23 cellular contexts compared by ENCODE assay signal in the genomic region with DNA sequence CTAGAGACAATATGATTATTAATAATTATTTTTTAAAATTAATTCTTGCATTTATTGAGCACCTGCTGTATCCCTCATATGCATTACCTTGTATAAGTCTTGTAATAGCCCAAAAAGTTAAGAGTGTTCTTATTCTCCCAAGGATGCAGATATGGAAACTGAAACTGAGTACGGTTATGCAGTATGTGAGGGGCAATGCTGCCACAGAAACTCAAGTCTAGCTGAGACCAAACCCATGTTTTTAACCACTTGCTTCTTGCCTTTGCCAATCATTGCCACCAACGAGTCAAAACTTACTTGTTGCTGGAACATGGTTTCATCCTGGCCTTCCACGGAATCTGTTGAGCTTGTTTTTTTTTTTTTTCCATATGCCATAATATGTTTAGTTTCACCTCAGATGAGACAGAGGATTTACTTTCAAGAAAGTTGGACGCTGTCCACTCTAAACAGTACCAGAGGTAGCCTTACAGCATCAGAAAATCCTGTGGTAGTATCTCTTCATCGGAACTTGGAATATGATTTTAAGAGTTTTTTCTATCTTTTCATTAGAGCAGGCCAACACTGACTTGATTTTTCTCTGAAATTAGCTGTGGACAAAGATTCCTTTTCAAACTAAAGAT. TPM values are rescaled to one million over a fixed set of nuclear protein-coding genes. Genes with fewer than 3 reads are reported as not detected.
DNase-seq lines count a peak whose midpoint lies in the region; ATAC-seq, FAIRE-seq and TF ChIP-seq lines count a peak whose summit lies in the region.
"Had no signal": no experiment of that assay in that cellular context is flagged by ENCODE, and none has a peak within 500 bp of the region (broad histone marks: within the 10 kb centered on the region; RNA-seq: fewer than 3 reads in every experiment).

No MANE protein-coding gene starts in this region.

- H3K9ac ChIP-seq in MM.1S (ENCODE audit: low read length): no peak overlapping the region
- H3K9ac ChIP-seq: SK-N-SH had no signal

- H3K4me2 ChIP-seq in MM.1S (ENCODE audit: low read depth, low read length): peak overlapping the region; percentile 34; the same call in 1 of the 2 replicates
- H3K4me2 ChIP-seq: SK-N-SH had no signal

- H3K4me1 ChIP-seq in MM.1S (ENCODE audit: low read length): no peaks in the 10 kb centered on the region
- H3K4me1 ChIP-seq: colonic mucosa, thyroid gland had no signal

- FAIRE-seq in GM12891 (lab: Jason Lieb, UNC) (peak; percentile 16), bronchial epithelial cell (lab: Jason Lieb, UNC) (no peak)
- FAIRE-seq: endometrium had no signal

- no peaks in the 10 kb centered on the region for H3K79me2 ChIP-seq in MM.1S (ENCODE audit: low read length)

- H3K9me2 ChIP-seq in MM.1S (replicated peaks; ENCODE audit: insufficient read depth, low read length): no peaks in the 10 kb centered on the region
- H3K9me2 ChIP-seq: SK-N-SH had no signal

- no peaks in the 10 kb centered on the region for H3K27me3 ChIP-seq in MM.1S (replicated peaks; ENCODE audit: insufficient read depth, low read length)
- H3K27me3 ChIP-seq in bronchial epithelial cell (ENCODE audit: control insufficient read depth, insufficient read depth, low read length): no peaks in the 10 kb centered on the region
- H3K27me3 ChIP-seq: colonic mucosa, thyroid gland had no signal

- H3K36me3 ChIP-seq in MM.1S (replicated peaks; ENCODE audit: insufficient read depth, low read length) (no peaks in the 10 kb centered on the region), bronchial epithelial cell (ENCODE audit: control insufficient read depth, insufficient read depth, low read length) (no peaks in the 10 kb centered on the region)
- H3K36me3 ChIP-seq: colonic mucosa, thyroid gland had no signal

- H2AFZ ChIP-seq in MM.1S (ENCODE audit: low read length): no peak overlapping the region

- no peak for ATAC-seq in GM18868 (IDR thresholded peaks at IDR 0.05; ENCODE audit: unreplicated experiment)
- ATAC-seq: activated CD4-positive, CD25-positive, alpha-beta regulatory T cell treated with anti-CD3 and anti-CD28 coated beads, Interleukin-2, amount 50 U/mL, for 24 hours; CD8-positive, alpha-beta T cell; left lobe of liver; stimulated activated naive B cell treated with anti-CD40 and anti-IgM and Interleukin-4, amounts not matched to agents 10 μg/mL and 1 μg/mL and 100 μg/mL, for 72 hours had no signal

- H4K20me1 ChIP-seq in MM.1S (ENCODE audit: insufficient read depth, low read length): no peaks in the 10 kb centered on the region

- H3F3A ChIP-seq in MM.1S (ENCODE audit: insufficient read depth, low read length): no peaks in the 10 kb centered on the region

- no peak overlapping the region for H3K4me3 ChIP-seq in MM.1S (ENCODE audit: low read length)
- no peak overlapping the region for H3K4me3 ChIP-seq in bronchial epithelial cell (ENCODE audit: low read depth, low read length)
- H3K4me3 ChIP-seq: colonic mucosa, thyroid gland had no signal

- TF ChIP-seq CTCF in 22Rv1 (IDR thresholded peaks at IDR 0.05) (no peak), MM.1S (IDR thresholded peaks at IDR 0.05; ENCODE audit: low read length) (no peak), bronchial epithelial cell (IDR thresholded peaks at IDR 0.05; ENCODE audit: insufficient read depth, low read length, severe bottlenecking) (no peak)

- DNase-seq in GM12891 (ENCODE audit: insufficient read length, low spot score): no peak
- DNase-seq in MM.1S: peak; percentile 39
- peak; percentile 51 for DNase-seq in bronchial epithelial cell (ENCODE audit: low read depth)
- DNase-seq in SIG-M5 (lab: John Stamatoyannopoulos, UW): no peak
- DNase-seq in RKO (ENCODE audit: low spot score): no peak
- no peak for DNase-seq in DMS53 (lab: John Stamatoyannopoulos, UW)
- DNase-seq: CD8-positive, alpha-beta T cell; colonic mucosa; HCEC 1CT; midbrain; NCI-H1105 treated with DMSO at 0.1 percent for 48 hours; NCI-H2081 treated with DMSO at 0.1 percent for 48 hours; SK-N-SH; stimulated activated naive B cell treated with anti-CD40 and anti-IgM and Interleukin-4, amounts not matched to agents 10 μg/mL and 1 μg/mL and 100 μg/mL, for 72 hours; T1000; thyroid gland had no signal

- H3K9me3 ChIP-seq in MM.1S (replicated peaks; ENCODE audit: insufficient read depth, low read length): no peaks in the 10 kb centered on the region
- H3K9me3 ChIP-seq: colonic mucosa, SK-N-SH, thyroid gland had no signal

- H3K27ac ChIP-seq in 22Rv1: peak overlapping the region; percentile 57
- H3K27ac ChIP-seq in MM.1S (ENCODE audit: low read length): no peak overlapping the region
- H3K27ac ChIP-seq: colonic mucosa, thyroid gland had no signal

- TF ChIP-seq POLR2A in GM12891 (IDR thresholded peaks at IDR 0.05; ENCODE audit: low read depth, low read length): no peak

TF ChIP-seq in GM12891, 5 proteins besides CTCF, POLR2A, EP300 and RAD21:
- TF ChIP-seq POU2F2 (IDR thresholded peaks at IDR 0.05; ENCODE audit: low read depth, low read length) (no peak), TAF1 (IDR thresholded peaks at IDR 0.05; ENCODE audit: low read depth, low read length) (no peak), PAX5 (IDR thresholded peaks at IDR 0.05; ENCODE audit: insufficient read depth, low read length, severe bottlenecking) (no peak), SPI1 (IDR thresholded peaks at IDR 0.05; ENCODE audit: low read depth, low read length) (no peak), POLR2AphosphoS5 (IDR thresholded peaks at IDR 0.05; ENCODE audit: low read depth, low read length) (no peak)

RNA-seq across cellular contexts. Expression of a gene that starts 27.9 kb away (rescaled TPM):
- 40.0 TPM for polyA plus RNA-seq in GM12891 (2012; ENCODE audit: low read depth, missing spikeins)
- total RNA-seq in bronchial epithelial cell: 0.26 and 0.38 TPM in 2 replicates
- total RNA-seq: RPMI7951 had no signal
- polyA plus RNA-seq: neural cell, SK-N-SH had no signal

Comparison
In these comparisons a context has a peak if more than half of its experiments do, and no peak if none do; other contexts are left out.
1. DNase-seq: peak in MM.1S (single experiment) and bronchial epithelial cell (single experiment); none in GM12891 (single experiment), SIG-M5 (single experiment), RKO (single experiment) and DMS53 (single experiment).